30 cellular contexts compared by ENCODE assay signal in genomic region chr1:72013161-72013560, GRCh38.
"Had no signal": no experiment of that assay in that cellular context is flagged by ENCODE, and none has a peak within 500 bp of the region (broad histone marks: within the 10 kb centered on the region; RNA-seq: fewer than 3 reads in every experiment).

No MANE protein-coding gene starts in this region.

- H3K27ac ChIP-seq: ascending aorta, cardiac muscle cell, Peyer's patch, SJSA1, WERI-Rb-1 had no signal

- DNase-seq: activated CD4-positive, alpha-beta T cell treated with anti-CD3 and anti-CD28 coated beads, Interleukin-2, amount 10 ng/mL, durations not matched to agents 24 days and 14 days; activated CD4-positive, alpha-beta T cell treated with anti-CD3 and anti-CD28 coated beads, Interleukin-2, amount 50 U/mL, for 4 hours; activated CD8-positive, alpha-beta T cell treated with anti-CD3 and anti-CD28 coated beads for 36 hours; activated effector memory CD4-positive, alpha-beta T cell treated with anti-CD3 and anti-CD28 coated beads, Interleukin-2, amount 50 U/mL, for 16 hours; activated naive CD4-positive, alpha-beta T cell; activated naive CD4-positive, alpha-beta T cell treated with anti-CD3 and anti-CD28 coated beads, Interleukin-2, amount 50 U/mL, for 16 hours; activated naive CD8-positive, alpha-beta T cell treated with anti-CD3 and anti-CD28 coated beads for 36 hours; activated T-cell treated with anti-CD3 and anti-CD28 coated beads, Interleukin-2, amount 50 U/mL, for 1 hour; activated T-cell treated with anti-CD3 and anti-CD28 coated beads, Interleukin-2, amount 50 U/mL, for 72 hours; amygdala; Karpas-422; NCI-H1105; NCI-H1417 treated with DMSO at 0.1 percent for 48 hours; NCI-H1694 treated with DMSO at 0.1 percent for 48 hours; NCI-H2029; NCI-H345; NCI-H524 treated with DMSO at 0.1 percent for 48 hours; PC-3; Peyer's patch; RPMI8226; SHP77 treated with DMSO at 0.1 percent for 48 hours; SW 1271; T-helper 1 cell; T-helper 2 cell; T-helper 9 cell; WERI-Rb-1 had no signal

- H3K9me3 ChIP-seq: ascending aorta, Peyer's patch, SJSA1 had no signal

- H3K27me3 ChIP-seq: ascending aorta, cardiac muscle cell, Peyer's patch, SJSA1 had no signal

- H3K4me1 ChIP-seq: Peyer's patch, SJSA1 had no signal

- H3K36me3 ChIP-seq: ascending aorta, cardiac muscle cell, Peyer's patch, SJSA1, WERI-Rb-1 had no signal

- ATAC-seq: activated CD8-positive, alpha-beta T cell treated with anti-CD3 and anti-CD28 coated beads for 36 hours; activated T-cell treated with anti-CD3 and anti-CD28 coated beads, Interleukin-2, amount 50 U/mL, for 72 hours; activated T-helper 17 cell treated with anti-CD3 and anti-CD28 coated beads, Interleukin-2, amount 50 U/mL, for 72 hours; PC-3 had no signal

- H3K4me3 ChIP-seq: ascending aorta, cardiac muscle cell, Peyer's patch, SJSA1 had no signal
